In the genomic region with DNA sequence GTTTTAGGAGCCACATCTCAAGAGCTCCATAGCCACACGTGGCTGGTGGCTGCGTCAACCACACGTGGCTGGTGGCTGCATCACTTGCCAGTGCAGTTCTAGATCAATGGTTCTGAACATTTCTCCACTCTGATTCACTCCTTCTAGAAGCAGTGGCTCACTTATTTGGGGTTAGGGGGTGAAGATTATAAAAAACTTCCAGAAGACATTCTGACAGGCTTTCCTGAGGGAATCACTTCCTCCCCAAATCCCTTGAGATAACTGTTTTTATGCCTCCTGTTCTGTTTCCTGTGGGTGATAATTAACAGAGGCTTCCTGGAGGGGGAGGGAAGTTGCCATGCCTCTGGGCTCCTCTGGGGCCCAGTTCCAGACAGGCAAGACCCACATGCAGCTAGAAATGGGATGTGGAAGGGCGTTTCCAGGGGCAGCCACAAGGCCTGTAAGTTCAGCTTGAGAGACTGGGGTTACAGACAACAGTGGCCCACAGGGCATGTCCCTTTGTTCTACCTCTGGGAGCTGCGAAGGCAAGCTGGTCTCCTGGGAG, we compare ENCODE assay signal across 14 cellular contexts. TPM values are rescaled to one million over a fixed set of nuclear protein-coding genes. Genes with fewer than 3 reads are reported as not detected.
DNase-seq lines count a peak whose midpoint lies in the region; TF ChIP-seq lines count a peak whose summit lies in the region.
"Had no signal": no experiment of that assay in that cellular context is flagged by ENCODE, and none has a peak within 500 bp of the region (broad histone marks: within the 10 kb centered on the region; RNA-seq: fewer than 3 reads in every experiment).

No MANE protein-coding gene starts in this region.

- POLR2A ChIA-PET in CD8-positive, alpha-beta memory T cell (lab: Charles Lee) = no interaction called here

- peaks cover 30% of the 10 kb centered on the region for H3K36me3 Mint-ChIP-seq in neural crest cell (ENCODE audit: low read depth)
- H3K36me3 Mint-ChIP-seq in CD8-positive, alpha-beta memory T cell = peaks cover 14 to 37% (median 19%) of the 10 kb centered on the region in 3 donors

- peaks cover 8% of the 10 kb centered on the region for H3K4me1 ChIP-seq in CD8-positive, alpha-beta memory T cell (ENCODE audit: insufficient read depth, low read length)

- H3K4me3 ChIP-seq in GM12865 (ENCODE audit: low read depth, low read length) (no peak overlapping the region), fibroblast of mammary gland (ENCODE audit: control insufficient read depth, low read depth, low read length) (no peak overlapping the region)
- no peak overlapping the region for H3K4me3 ChIP-seq in CD8-positive, alpha-beta memory T cell (ENCODE audit: low read length)
- H3K4me3 ChIP-seq: skin epidermis had no signal

- H3K27me3 ChIP-seq in CD8-positive, alpha-beta memory T cell (ENCODE audit: insufficient read depth, low read length, poor library complexity, severe bottlenecking) = no peaks in the 10 kb centered on the region

- no peak for TF ChIP-seq CTCF in GM12865 (IDR thresholded peaks at IDR 0.05; ENCODE audit: insufficient read depth, low read depth, low read length, missing control alignments)
- no peak for TF ChIP-seq CTCF in fibroblast of mammary gland (conservative IDR thresholded peaks at IDR 0.05; ENCODE audit: control insufficient read depth, insufficient read depth, low read depth, low read length)
- no peak for TF ChIP-seq CTCF in neural crest cell (conservative IDR thresholded peaks at IDR 0.05)
- no peak for TF ChIP-seq CTCF in GM20000 (IDR thresholded peaks at IDR 0.05; ENCODE audit: extremely low read depth, missing control alignments)

- peaks cover 23% of the 10 kb centered on the region for H3K4me1 Mint-ChIP-seq in neural crest cell
- H3K4me1 Mint-ChIP-seq in CD8-positive, alpha-beta memory T cell = peaks cover 36 to 60% (median 39%) of the 10 kb centered on the region in 3 donors

- H3K27ac Mint-ChIP-seq in neural crest cell (ENCODE audit: unreplicated experiment) = peak overlapping the region; percentile 5
- peak overlapping the region in 3 of 8 donors; percentile 43 to 54 (median 44) for H3K27ac Mint-ChIP-seq in CD8-positive, alpha-beta memory T cell
- H3K27ac Mint-ChIP-seq: T-helper 1 cell treated with Interleukin-12 subunit alpha and Interleukin-12 subunit beta and Interleukin-4 antibody, amounts not matched to agents 30 μg/mL and 1 μg/mL, for 36 hours had no signal

- H3K36me3 ChIP-seq in CD8-positive, alpha-beta memory T cell (ENCODE audit: insufficient read depth, low read length) = peaks cover 6% of the 10 kb centered on the region

- peaks cover 2% of the 10 kb centered on the region for H3K27me3 Mint-ChIP-seq in neural crest cell (ENCODE audit: low read depth)
- no peaks in the 10 kb centered on the region for H3K27me3 Mint-ChIP-seq in CD8-positive, alpha-beta memory T cell

- peaks cover 12% of the 10 kb centered on the region for H3K9me3 Mint-ChIP-seq in neural crest cell
- H3K9me3 Mint-ChIP-seq in CD8-positive, alpha-beta memory T cell = peaks cover 0 to 13% (median 6%) of the 10 kb centered on the region in 5 donors

- H3K4me3 Mint-ChIP-seq in neural crest cell = peak overlapping the region; percentile 41
- H3K4me3 Mint-ChIP-seq in CD8-positive, alpha-beta memory T cell = no peak overlapping the region
- H3K4me3 Mint-ChIP-seq: T-helper 1 cell treated with Interleukin-12 subunit alpha and Interleukin-12 subunit beta and Interleukin-4 antibody, amounts not matched to agents 30 μg/mL and 1 μg/mL, for 36 hours had no signal

- peak; percentile 26 for DNase-seq in GM12865 (ENCODE audit: low read depth)
- peak; percentile 71 for DNase-seq in RPMI7951 (ENCODE audit: low read depth)
- peak; percentile 62 for DNase-seq in fibroblast of mammary gland (ENCODE audit: low read depth)
- no peak for DNase-seq in neural crest cell (ENCODE audit: low read depth, low spot score)
- no peak for DNase-seq in activated CD8-positive, alpha-beta memory T cell treated with anti-CD3 and anti-CD28 coated beads, Interleukin-2, amount 50 U/mL, for 4 hours
- DNase-seq in GM20000 (ENCODE audit: low spot score) = no peak
- DNase-seq in CD8-positive, alpha-beta memory T cell = no peak
- no peak for DNase-seq in medulla oblongata (ENCODE audit: extremely low spot score)
- DNase-seq: activated effector memory CD4-positive, alpha-beta T cell treated with Interleukin-2 at 50 U/mL for 16 hours; effector CD4-positive, alpha-beta T cell; kidney; stimulated activated naive CD4-positive, alpha-beta T cell had no signal

- CTCF ChIA-PET in CD8-positive, alpha-beta memory T cell (lab: Charles Lee) = interaction anchor here (1.5 to 1.9 kb wide), 2 partner anchors 9 to 36 kb away, joined by 3 to 7 read pairs; no protein-coding TSS in a partner anchor

- H3K27ac ChIP-seq in CD8-positive, alpha-beta memory T cell (ENCODE audit: low read depth, low read length) = no peak overlapping the region

- H3K9me3 ChIP-seq in CD8-positive, alpha-beta memory T cell (ENCODE audit: low read length) = no peaks in the 10 kb centered on the region

RNA-seq across cellular contexts. Expression of a gene that starts 23.6 kb away (rescaled TPM):
- total RNA-seq in RPMI7951 (2014; rRNA removed; shearing (Covaris generic)) = 27.4 and 29.3 TPM in 2 replicates
- total RNA-seq in neural crest cell = 32.0 and 33.8 TPM in 2 replicates
- 10 to 100 TPM; 20.9 to 21.3 TPM for total RNA-seq in CD8-positive, alpha-beta memory T cell
- polyA plus RNA-seq in CD8-positive, alpha-beta memory T cell = 6.3 TPM

Comparison
In these comparisons a context has a peak if more than half of its experiments do, and no peak if none do; other contexts are left out.
1. DNase-seq: peak in GM12865 (single experiment), RPMI7951 (single experiment) and fibroblast of mammary gland (single experiment); none in neural crest cell (single experiment), activated CD8-positive, alpha-beta memory T cell treated with anti-CD3 and anti-CD28 coated beads, Interleukin-2, amount 50 U/mL, for 4 hours (single experiment), GM20000 (single experiment), CD8-positive, alpha-beta memory T cell (0 of 5) and medulla oblongata (single experiment).